ENCODE assay signal across 2 cellular contexts in the genomic region with DNA sequence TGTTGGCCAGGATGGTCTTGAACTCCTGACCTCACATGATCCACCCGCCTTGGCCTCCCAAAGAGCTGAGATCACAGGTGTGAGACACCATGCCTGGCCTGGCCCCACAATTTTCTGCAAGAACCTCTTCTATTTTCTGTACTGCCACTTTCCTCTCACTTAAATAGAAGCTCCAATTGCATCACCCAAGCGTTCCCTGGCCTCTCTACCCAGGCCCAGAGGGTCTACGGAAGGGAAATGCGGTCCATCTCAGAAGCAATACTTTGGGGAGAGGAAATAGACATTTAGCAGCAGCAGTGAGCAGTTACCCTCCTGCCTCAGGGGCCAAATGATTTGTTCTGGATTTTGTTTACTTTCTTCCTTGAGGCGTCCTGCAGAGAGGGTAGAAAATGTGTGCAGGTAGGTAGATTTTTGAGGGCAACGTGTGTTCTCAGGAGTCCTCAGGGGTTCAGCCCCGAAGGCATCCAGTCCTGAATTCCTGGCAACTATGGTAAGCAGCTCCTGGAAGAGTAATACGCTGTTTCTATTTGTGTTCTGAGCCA.
TF ChIP-seq lines count a peak whose summit lies in the region.

No MANE protein-coding gene starts in this region.

TF ChIP-seq in HepG2, 621 proteins besides CTCF, POLR2A, EP300 and RAD21:
- TF ChIP-seq, protein P1, sequence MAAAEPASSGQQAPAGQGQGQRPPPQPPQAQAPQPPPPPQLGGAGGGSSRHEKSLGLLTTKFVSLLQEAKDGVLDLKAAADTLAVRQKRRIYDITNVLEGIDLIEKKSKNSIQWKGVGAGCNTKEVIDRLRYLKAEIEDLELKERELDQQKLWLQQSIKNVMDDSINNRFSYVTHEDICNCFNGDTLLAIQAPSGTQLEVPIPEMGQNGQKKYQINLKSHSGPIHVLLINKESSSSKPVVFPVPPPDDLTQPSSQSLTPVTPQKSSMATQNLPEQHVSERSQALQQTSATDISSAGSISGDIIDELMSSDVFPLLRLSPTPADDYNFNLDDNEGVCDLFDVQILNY (CRISPR knock-in tag; conservative IDR thresholded peaks at IDR 0.05): no peak
- TF ChIP-seq ZFY (CRISPR knock-in tag; IDR thresholded peaks at IDR 0.05) (peak; percentile 16; the same call in 1 of the 2 replicates), CEBPG (CRISPR knock-in tag; IDR thresholded peaks at IDR 0.05) (peak; percentile 73), SP2 (CRISPR knock-in tag; IDR thresholded peaks at IDR 0.05) (no peak), CEBPB (IDR thresholded peaks at IDR 0.05; ENCODE audit: borderline replicate concordance, low read depth, low read length) (peak; percentile 23; the same call in 1 of the 2 replicates)
- TF ChIP-seq, protein P2, sequence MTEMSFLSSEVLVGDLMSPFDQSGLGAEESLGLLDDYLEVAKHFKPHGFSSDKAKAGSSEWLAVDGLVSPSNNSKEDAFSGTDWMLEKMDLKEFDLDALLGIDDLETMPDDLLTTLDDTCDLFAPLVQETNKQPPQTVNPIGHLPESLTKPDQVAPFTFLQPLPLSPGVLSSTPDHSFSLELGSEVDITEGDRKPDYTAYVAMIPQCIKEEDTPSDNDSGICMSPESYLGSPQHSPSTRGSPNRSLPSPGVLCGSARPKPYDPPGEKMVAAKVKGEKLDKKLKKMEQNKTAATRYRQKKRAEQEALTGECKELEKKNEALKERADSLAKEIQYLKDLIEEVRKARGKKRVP (CRISPR knock-in tag; IDR thresholded peaks at IDR 0.05): peak in 1 of 2 experiments; percentile 85; a peak in 2 of 4 replicates

TF ChIP-seq in H1, 55 proteins besides CTCF, POLR2A, EP300 and RAD21:
- TF ChIP-seq CTBP2 (IDR thresholded peaks at IDR 0.05; ENCODE audit: borderline replicate concordance, insufficient read depth, insufficient read length, low read length) (no peak), SP4 (IDR thresholded peaks at IDR 0.05; ENCODE audit: low read length) (no peak), SAP30 (IDR thresholded peaks at IDR 0.05; ENCODE audit: insufficient read depth, insufficient replicate concordance, low read length) (no peak), BACH1 (IDR thresholded peaks at IDR 0.05; ENCODE audit: low read length) (no peak), NANOG (IDR thresholded peaks at IDR 0.05; ENCODE audit: insufficient read depth, low read depth, low read length, poor library complexity, severe bottlenecking) (no peak), HDAC2 (IDR thresholded peaks at IDR 0.05; ENCODE audit: borderline replicate concordance in 1 of 2, low read depth in 2 of 2, low read length in 2 of 2) (no peak), TBP (IDR thresholded peaks at IDR 0.05; ENCODE audit: low read depth, low read length) (no peak), GABPA (IDR thresholded peaks at IDR 0.05; ENCODE audit: borderline replicate concordance, insufficient read depth, low read length) (no peak), JUND (IDR thresholded peaks at IDR 0.05; ENCODE audit: low read length) (no peak), CBX5 (IDR thresholded peaks at IDR 0.05; ENCODE audit: low read depth, low read length) (no peak)
- TF ChIP-seq, protein P3, sequence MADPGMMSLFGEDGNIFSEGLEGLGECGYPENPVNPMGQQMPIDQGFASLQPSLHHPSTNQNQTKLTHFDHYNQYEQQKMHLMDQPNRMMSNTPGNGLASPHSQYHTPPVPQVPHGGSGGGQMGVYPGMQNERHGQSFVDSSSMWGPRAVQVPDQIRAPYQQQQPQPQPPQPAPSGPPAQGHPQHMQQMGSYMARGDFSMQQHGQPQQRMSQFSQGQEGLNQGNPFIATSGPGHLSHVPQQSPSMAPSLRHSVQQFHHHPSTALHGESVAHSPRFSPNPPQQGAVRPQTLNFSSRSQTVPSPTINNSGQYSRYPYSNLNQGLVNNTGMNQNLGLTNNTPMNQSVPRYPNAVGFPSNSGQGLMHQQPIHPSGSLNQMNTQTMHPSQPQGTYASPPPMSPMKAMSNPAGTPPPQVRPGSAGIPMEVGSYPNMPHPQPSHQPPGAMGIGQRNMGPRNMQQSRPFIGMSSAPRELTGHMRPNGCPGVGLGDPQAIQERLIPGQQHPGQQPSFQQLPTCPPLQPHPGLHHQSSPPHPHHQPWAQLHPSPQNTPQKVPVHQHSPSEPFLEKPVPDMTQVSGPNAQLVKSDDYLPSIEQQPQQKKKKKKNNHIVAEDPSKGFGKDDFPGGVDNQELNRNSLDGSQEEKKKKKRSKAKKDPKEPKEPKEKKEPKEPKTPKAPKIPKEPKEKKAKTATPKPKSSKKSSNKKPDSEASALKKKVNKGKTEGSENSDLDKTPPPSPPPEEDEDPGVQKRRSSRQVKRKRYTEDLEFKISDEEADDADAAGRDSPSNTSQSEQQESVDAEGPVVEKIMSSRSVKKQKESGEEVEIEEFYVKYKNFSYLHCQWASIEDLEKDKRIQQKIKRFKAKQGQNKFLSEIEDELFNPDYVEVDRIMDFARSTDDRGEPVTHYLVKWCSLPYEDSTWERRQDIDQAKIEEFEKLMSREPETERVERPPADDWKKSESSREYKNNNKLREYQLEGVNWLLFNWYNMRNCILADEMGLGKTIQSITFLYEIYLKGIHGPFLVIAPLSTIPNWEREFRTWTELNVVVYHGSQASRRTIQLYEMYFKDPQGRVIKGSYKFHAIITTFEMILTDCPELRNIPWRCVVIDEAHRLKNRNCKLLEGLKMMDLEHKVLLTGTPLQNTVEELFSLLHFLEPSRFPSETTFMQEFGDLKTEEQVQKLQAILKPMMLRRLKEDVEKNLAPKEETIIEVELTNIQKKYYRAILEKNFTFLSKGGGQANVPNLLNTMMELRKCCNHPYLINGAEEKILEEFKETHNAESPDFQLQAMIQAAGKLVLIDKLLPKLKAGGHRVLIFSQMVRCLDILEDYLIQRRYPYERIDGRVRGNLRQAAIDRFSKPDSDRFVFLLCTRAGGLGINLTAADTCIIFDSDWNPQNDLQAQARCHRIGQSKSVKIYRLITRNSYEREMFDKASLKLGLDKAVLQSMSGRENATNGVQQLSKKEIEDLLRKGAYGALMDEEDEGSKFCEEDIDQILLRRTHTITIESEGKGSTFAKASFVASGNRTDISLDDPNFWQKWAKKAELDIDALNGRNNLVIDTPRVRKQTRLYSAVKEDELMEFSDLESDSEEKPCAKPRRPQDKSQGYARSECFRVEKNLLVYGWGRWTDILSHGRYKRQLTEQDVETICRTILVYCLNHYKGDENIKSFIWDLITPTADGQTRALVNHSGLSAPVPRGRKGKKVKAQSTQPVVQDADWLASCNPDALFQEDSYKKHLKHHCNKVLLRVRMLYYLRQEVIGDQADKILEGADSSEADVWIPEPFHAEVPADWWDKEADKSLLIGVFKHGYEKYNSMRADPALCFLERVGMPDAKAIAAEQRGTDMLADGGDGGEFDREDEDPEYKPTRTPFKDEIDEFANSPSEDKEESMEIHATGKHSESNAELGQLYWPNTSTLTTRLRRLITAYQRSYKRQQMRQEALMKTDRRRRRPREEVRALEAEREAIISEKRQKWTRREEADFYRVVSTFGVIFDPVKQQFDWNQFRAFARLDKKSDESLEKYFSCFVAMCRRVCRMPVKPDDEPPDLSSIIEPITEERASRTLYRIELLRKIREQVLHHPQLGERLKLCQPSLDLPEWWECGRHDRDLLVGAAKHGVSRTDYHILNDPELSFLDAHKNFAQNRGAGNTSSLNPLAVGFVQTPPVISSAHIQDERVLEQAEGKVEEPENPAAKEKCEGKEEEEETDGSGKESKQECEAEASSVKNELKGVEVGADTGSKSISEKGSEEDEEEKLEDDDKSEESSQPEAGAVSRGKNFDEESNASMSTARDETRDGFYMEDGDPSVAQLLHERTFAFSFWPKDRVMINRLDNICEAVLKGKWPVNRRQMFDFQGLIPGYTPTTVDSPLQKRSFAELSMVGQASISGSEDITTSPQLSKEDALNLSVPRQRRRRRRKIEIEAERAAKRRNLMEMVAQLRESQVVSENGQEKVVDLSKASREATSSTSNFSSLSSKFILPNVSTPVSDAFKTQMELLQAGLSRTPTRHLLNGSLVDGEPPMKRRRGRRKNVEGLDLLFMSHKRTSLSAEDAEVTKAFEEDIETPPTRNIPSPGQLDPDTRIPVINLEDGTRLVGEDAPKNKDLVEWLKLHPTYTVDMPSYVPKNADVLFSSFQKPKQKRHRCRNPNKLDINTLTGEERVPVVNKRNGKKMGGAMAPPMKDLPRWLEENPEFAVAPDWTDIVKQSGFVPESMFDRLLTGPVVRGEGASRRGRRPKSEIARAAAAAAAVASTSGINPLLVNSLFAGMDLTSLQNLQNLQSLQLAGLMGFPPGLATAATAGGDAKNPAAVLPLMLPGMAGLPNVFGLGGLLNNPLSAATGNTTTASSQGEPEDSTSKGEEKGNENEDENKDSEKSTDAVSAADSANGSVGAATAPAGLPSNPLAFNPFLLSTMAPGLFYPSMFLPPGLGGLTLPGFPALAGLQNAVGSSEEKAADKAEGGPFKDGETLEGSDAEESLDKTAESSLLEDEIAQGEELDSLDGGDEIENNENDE (IDR thresholded peaks at IDR 0.05; ENCODE audit: insufficient replicate concordance, low read length): no peak
